In the genomic region with DNA sequence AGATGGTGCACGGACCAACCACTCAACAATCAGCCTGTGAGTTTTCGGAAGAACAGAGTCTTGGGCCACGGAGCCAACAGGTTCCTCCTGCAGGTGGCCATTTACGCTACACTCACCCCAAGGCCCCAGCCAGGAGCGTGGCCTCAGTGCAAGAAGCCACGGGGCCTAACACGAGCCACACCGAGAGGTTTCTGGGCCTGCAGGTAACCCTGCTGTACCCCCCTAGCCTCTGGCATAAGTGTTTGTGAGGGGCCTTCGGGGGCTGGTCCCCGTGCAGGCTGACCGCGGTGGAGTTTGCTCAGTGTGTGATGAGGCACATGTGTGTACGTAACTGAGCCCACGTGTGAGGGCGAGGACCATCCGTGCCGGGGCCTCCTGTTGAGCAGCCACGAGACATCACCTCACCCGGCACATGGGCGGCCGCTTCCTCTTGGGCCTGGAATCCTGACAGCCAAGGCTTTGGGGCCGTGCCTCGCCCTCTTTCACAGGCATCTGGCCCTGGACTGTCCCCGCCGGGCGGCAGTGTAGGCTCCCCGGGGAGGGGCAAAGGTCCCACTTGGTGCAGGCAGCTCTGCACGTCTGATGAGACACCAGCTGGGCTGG, we compare ENCODE assay signal across 8 cellular contexts.
DNase-seq lines count a peak whose midpoint lies in the region; ATAC-seq and TF ChIP-seq lines count a peak whose summit lies in the region.

No MANE protein-coding gene starts in this region.

- TF ChIP-seq CTCF in GM12875 (IDR thresholded peaks at IDR 0.05; ENCODE audit: borderline replicate concordance, insufficient read depth, low read depth, low read length): no peak
- no peak for TF ChIP-seq CTCF in omental fat pad (IDR thresholded peaks at IDR 0.05)
- no peak for TF ChIP-seq CTCF in vagina (IDR thresholded peaks at IDR 0.05)

- no peak for TF ChIP-seq POLR2A in vagina (IDR thresholded peaks at IDR 0.05)

- ATAC-seq in HG02973 (IDR thresholded peaks at IDR 0.05; ENCODE audit: unreplicated experiment) (peak; percentile 19), omental fat pad (ENCODE audit: low FRiP score) (no peak)

- peak; percentile 65 for DNase-seq in activated effector memory CD4-positive, alpha-beta T cell treated with anti-CD3 and anti-CD28 coated beads, Interleukin-2, amount 50 U/mL, for 16 hours
- DNase-seq in omental fat pad (ENCODE audit: low spot score) (peak; percentile 18), T-helper 9 cell (no peak), NCI-H446 (lab: John Stamatoyannopoulos, UW) (no peak), NCI-H2171 treated with DMSO at 0.1 percent for 48 hours (lab: John Stamatoyannopoulos, UW) (no peak), vagina (ENCODE audit: extremely low spot score in 2 of 2) (no peak)

- H3K36me3 ChIP-seq in vagina: no peaks in the 10 kb centered on the region

- no peaks in the 10 kb centered on the region for H3K4me1 ChIP-seq in vagina

- no peak overlapping the region for H3K27ac ChIP-seq in vagina

- no peaks in the 10 kb centered on the region for H3K27me3 ChIP-seq in vagina

- intact Hi-C loops in vagina (cut with DNase I): no loop called here

- H3K9me3 ChIP-seq in vagina: no peaks in the 10 kb centered on the region

- H3K4me3 ChIP-seq in GM12875 (ENCODE audit: low read depth, low read length) (peak overlapping the region; percentile 36), vagina (no peak overlapping the region)

Comparison
In these comparisons a context has a peak if more than half of its experiments do, and no peak if none do; other contexts are left out.
1. DNase-seq: peak in activated effector memory CD4-positive, alpha-beta T cell treated with anti-CD3 and anti-CD28 coated beads, Interleukin-2, amount 50 U/mL, for 16 hours (single experiment) and omental fat pad (single experiment); none in T-helper 9 cell (single experiment), NCI-H446 (0 of 2), NCI-H2171 treated with DMSO at 0.1 percent for 48 hours (single experiment) and vagina (0 of 2).